In the genomic region with DNA sequence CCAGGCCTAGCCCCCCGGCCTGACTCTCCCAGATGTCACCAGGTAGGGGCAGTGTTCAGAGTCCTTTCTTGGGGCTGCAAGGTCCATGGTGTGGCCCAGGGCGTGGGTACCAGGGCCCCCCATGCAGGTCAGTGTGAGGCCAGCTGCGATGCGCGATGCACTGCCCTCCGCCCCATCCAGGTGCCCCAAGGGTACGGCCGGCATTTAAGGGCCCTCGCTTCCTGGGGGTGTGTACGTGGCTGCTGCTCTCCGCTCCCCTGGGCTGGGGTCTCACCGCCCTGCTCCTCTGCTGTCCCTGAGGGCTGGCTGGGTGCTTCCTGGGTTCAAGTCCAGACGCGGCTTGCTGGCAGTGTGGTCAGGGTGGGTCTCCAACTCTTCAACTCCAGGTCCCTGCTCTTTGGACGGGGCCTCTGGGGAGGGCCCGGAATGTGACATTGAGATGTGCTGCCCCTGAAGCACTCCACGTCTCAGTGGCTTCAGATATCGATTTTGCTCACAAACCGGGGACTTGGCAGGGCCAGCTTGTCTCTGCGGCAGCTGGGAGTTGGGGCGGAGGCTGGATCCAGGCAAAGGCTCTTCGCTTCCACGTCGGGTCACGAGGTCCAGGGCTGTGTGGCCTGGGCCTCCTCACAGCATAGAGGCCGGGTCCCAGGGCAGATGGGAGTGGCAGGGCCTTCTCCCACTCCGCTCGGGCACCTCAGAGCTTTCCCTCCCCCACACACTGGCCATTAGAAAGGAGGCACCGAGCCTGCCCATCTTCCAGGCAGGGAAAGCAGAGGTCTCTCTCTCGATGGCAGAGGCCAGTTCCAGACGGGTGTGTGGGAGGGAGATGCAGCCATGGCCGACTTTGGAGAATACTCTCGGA, we compare ENCODE assay signal across 24 cellular contexts.
A peak's percentile ranks its signal among the peaks of the same experiment; 100 is the strongest.
DNase-seq lines count a peak whose midpoint lies in the region; ATAC-seq, FAIRE-seq and TF ChIP-seq lines count a peak whose summit lies in the region.
"Had no signal": no experiment of that assay in that cellular context is flagged by ENCODE, and none has a peak within 500 bp of the region (broad histone marks: within the 10 kb centered on the region; RNA-seq: fewer than 3 reads in every experiment).

No MANE protein-coding gene starts in this region.

- no peaks in the 10 kb centered on the region for H3K36me3 ChIP-seq in left ventricle myocardium inferior
- no peaks in the 10 kb centered on the region for H3K36me3 ChIP-seq in NT2/D1 (ENCODE audit: insufficient read depth, insufficient read length, low read length)
- no peaks in the 10 kb centered on the region for H3K36me3 ChIP-seq in kidney (ENCODE audit: control insufficient read depth in 1 of 2, insufficient read depth in 2 of 2, low read length in 2 of 2)
- no peaks in the 10 kb centered on the region for H3K36me3 ChIP-seq in upper lobe of right lung
- H3K36me3 ChIP-seq: BLaER1, SJCRH30 had no signal

- no peak overlapping the region for H3K4me3 ChIP-seq in left ventricle myocardium inferior
- no peak overlapping the region for H3K4me3 ChIP-seq in NT2/D1 (ENCODE audit: insufficient read length, low read depth)
- H3K4me3 ChIP-seq in kidney (ENCODE audit: low read length in 2 of 2): no peak overlapping the region
- no peak overlapping the region for H3K4me3 ChIP-seq in upper lobe of right lung
- H3K4me3 ChIP-seq: BLaER1, GM23338, SJCRH30 had no signal

- H3K4me1 Mint-ChIP-seq in type B pancreatic cell (ENCODE audit: unreplicated experiment): peaks cover 7% of the 10 kb centered on the region
- H3K4me1 Mint-ChIP-seq: CD4-positive, alpha-beta memory T cell; GM23338; IgD-negative memory B cell had no signal

- H3K27ac ChIP-seq in left ventricle myocardium inferior (replicated peaks) (no peak overlapping the region), kidney (ENCODE audit: low read depth in 2 of 2, low read length in 2 of 2) (no peak overlapping the region), upper lobe of right lung (no peak overlapping the region)
- H3K27ac ChIP-seq: BLaER1, SJCRH30 had no signal

- H3K4me1 ChIP-seq in left ventricle myocardium inferior (no peaks in the 10 kb centered on the region), NT2/D1 (ENCODE audit: insufficient read depth, insufficient read length) (peaks cover 15% of the 10 kb centered on the region), kidney (ENCODE audit: control insufficient read depth in 1 of 2, insufficient read depth in 1 of 2, low read depth in 1 of 2, low read length in 2 of 2) (no peaks in the 10 kb centered on the region), upper lobe of right lung (no peaks in the 10 kb centered on the region)

- H3K27me3 Mint-ChIP-seq in type B pancreatic cell: peaks cover 6% of the 10 kb centered on the region

- H3K9me3 Mint-ChIP-seq in type B pancreatic cell: no peaks in the 10 kb centered on the region
- H3K9me3 Mint-ChIP-seq: CD4-positive, alpha-beta memory T cell; GM23338; IgD-negative memory B cell had no signal

- H3K9me3 ChIP-seq in left ventricle myocardium inferior (replicated peaks) (no peaks in the 10 kb centered on the region), NT2/D1 (ENCODE audit: insufficient read depth, low read length) (no peaks in the 10 kb centered on the region), kidney (ENCODE audit: control insufficient read depth in 1 of 2, low read length in 2 of 2) (no peaks in the 10 kb centered on the region), upper lobe of right lung (no peaks in the 10 kb centered on the region)
- H3K9me3 ChIP-seq: BLaER1, SJCRH30 had no signal

- no peaks in the 10 kb centered on the region for H3K36me3 Mint-ChIP-seq in type B pancreatic cell
- H3K36me3 Mint-ChIP-seq: CD4-positive, alpha-beta memory T cell; IgD-negative memory B cell had no signal

- no peak overlapping the region for H3K27ac Mint-ChIP-seq in type B pancreatic cell
- H3K27ac Mint-ChIP-seq: CD4-positive, alpha-beta memory T cell; GM23338; IgD-negative memory B cell had no signal

- H3K9ac ChIP-seq in NT2/D1 (ENCODE audit: insufficient read length, low read depth) (peak overlapping the region; percentile 50), kidney (ENCODE audit: low read length in 2 of 2) (no peak overlapping the region)
- H3K9ac ChIP-seq: BLaER1 had no signal

- DNase-seq in Right ventricle myocardium superior: peak; percentile 39
- no peak for DNase-seq in left ventricle myocardium inferior
- no peak for DNase-seq in NT2/D1 (ENCODE audit: low read depth, low spot score)
- DNase-seq in kidney: peak; percentile 72
- DNase-seq in upper lobe of right lung: peak; percentile 54
- no peak for DNase-seq in type B pancreatic cell (ENCODE audit: extremely low spot score, unreplicated experiment)
- no peak for DNase-seq in AG20443 (ENCODE audit: low spot score)
- DNase-seq: CD4-positive, alpha-beta memory T cell; DMS153; NCI-H1105; NCI-H146; NCI-H2029; NCI-H2171; NCI-H345; NCI-H524; NCI-H82; PC-3; RPMI8226; SJCRH30 had no signal

- no peak for TF ChIP-seq CTCF in left ventricle myocardium inferior (IDR thresholded peaks at IDR 0.05; ENCODE audit: borderline replicate concordance)
- TF ChIP-seq CTCF in kidney (IDR thresholded peaks at IDR 0.05; ENCODE audit: borderline replicate concordance, extremely low read depth, insufficient read depth): no peak
- no peak for TF ChIP-seq CTCF in upper lobe of right lung (IDR thresholded peaks at IDR 0.05)
- TF ChIP-seq CTCF in type B pancreatic cell (conservative IDR thresholded peaks at IDR 0.05): no peak

- H3K27me3 ChIP-seq in left ventricle myocardium inferior (ENCODE audit: low read depth) (peaks cover 90% of the 10 kb centered on the region), NT2/D1 (ENCODE audit: insufficient read depth, insufficient read length) (no peaks in the 10 kb centered on the region), upper lobe of right lung (peaks cover 68% of the 10 kb centered on the region)

- no peak for FAIRE-seq in kidney (lab: Jason Lieb, UNC)
- FAIRE-seq: GM12891 had no signal

- ATAC-seq in Right ventricle myocardium superior (ENCODE audit: poor library complexity) (no peak), upper lobe of right lung (no peak)
- ATAC-seq: GM23338, HCT116, PC-3 had no signal

- no peak overlapping the region for H3K4me3 Mint-ChIP-seq in type B pancreatic cell
- H3K4me3 Mint-ChIP-seq: CD4-positive, alpha-beta memory T cell; GM23338; IgD-negative memory B cell had no signal

- intact Hi-C loops in Right ventricle myocardium superior (cut with DNase I) (no loop called here), left ventricle myocardium inferior (cut with micrococcal nuclease) (no loop called here), kidney (cut with DNase I) (no loop called here), upper lobe of right lung (cut with DNase I) (no loop called here)

Comparison
In these comparisons a context has a peak if more than half of its experiments do, and no peak if none do; other contexts are left out.
1. DNase-seq: peak in Right ventricle myocardium superior (single experiment), kidney (single experiment) and upper lobe of right lung (single experiment); none in left ventricle myocardium inferior (single experiment), NT2/D1 (single experiment), type B pancreatic cell (single experiment) and AG20443 (single experiment).